8 cellular contexts compared by ENCODE assay signal in genomic region chr12:120495723-120496352, GRCh38. TPM values are rescaled to one million over a fixed set of nuclear protein-coding genes. Genes with fewer than 3 reads are reported as not detected.
DNase-seq lines count a peak whose midpoint lies in the region; ATAC-seq and TF ChIP-seq lines count a peak whose summit lies in the region.

Gene DYNLL1, plus strand, starts transcription at chr12:120496113. Its CDS starts 309 bp downstream, at chr12:120496422.

- H3K4me3 ChIP-seq in esophagus (ENCODE audit: low read depth in 1 of 2, low read length in 2 of 2) (peak within 1 kb of the TSS; percentile 77 to 93), muscle layer of colon (ENCODE audit: low read depth in 1 of 2, low read length in 2 of 2) (peak within 1 kb of the TSS; percentile 70 to 88)

- no peaks in the 10 kb centered on the region for H3K27me3 ChIP-seq in esophagus (ENCODE audit: control insufficient read depth in 1 of 2, insufficient read depth in 2 of 2, low read length in 2 of 2)
- no peaks in the 10 kb centered on the region for H3K27me3 ChIP-seq in muscle layer of colon (ENCODE audit: control insufficient read depth in 1 of 2, insufficient read depth in 2 of 2, low read length in 2 of 2)

- H3K36me3 ChIP-seq in esophagus (ENCODE audit: control insufficient read depth in 2 of 2, insufficient read depth in 2 of 2, low read length in 1 of 2) (peaks cover 5 to 7% of the 10 kb centered on the region in 2 donors), muscle layer of colon (ENCODE audit: insufficient read depth, low read length) (peaks cover 31% of the 10 kb centered on the region)

- ATAC-seq in GM21717 (IDR thresholded peaks at IDR 0.05; ENCODE audit: unreplicated experiment): peak; percentile 92

- in situ Hi-C loops in KBM-7 (cut with MboI; ENCODE audit: low pct_unique_long_range_greater_than_20kb, low sequenced_read_pairs): no loop called here

- 0 to 1% methylated on average over 50 to 51 of the region's 51 CpGs for WGBS in esophagus, 2 donors

- H3K27ac Mint-ChIP-seq in activated T-cell treated with anti-CD3 and anti-CD28 coated beads, Interleukin-2, amount 50 U/mL, for 24 hours: peak within 1 kb of the TSS; percentile 95

- H3K27me3 Mint-ChIP-seq in activated T-cell treated with anti-CD3 and anti-CD28 coated beads, Interleukin-2, amount 50 U/mL, for 24 hours: no peaks in the 10 kb centered on the region

- DNase-seq in DMS153 treated with DMSO at 0.1 percent for 48 hours (lab: John Stamatoyannopoulos, UW; ENCODE audit: unreplicated experiment): peak; percentile 92
- DNase-seq in KBM-7: peak; percentile 97
- peak; percentile 99 for DNase-seq in activated T-cell treated with anti-CD3 and anti-CD28 coated beads, Interleukin-2, amount 50 U/mL, for 24 hours
- DNase-seq in stimulated activated CD8-positive, alpha-beta memory T cell treated with anti-CD3 and anti-CD28 coated beads, Interleukin-7, amount 100 ng/mL, for 24 hours (ENCODE audit: low read depth): peak; percentile 97

- H3K36me3 Mint-ChIP-seq in activated T-cell treated with anti-CD3 and anti-CD28 coated beads, Interleukin-2, amount 50 U/mL, for 24 hours (ENCODE audit: low read depth): peaks cover 40% of the 10 kb centered on the region

- peak within 1 kb of the TSS; percentile 23 for H3K9ac ChIP-seq in muscle layer of colon (ENCODE audit: low read length)

- H3K27ac ChIP-seq in esophagus (ENCODE audit: low read depth in 2 of 2, low read length in 1 of 2) (peak within 1 kb of the TSS; percentile 89 to 93), muscle layer of colon (ENCODE audit: low read depth, low read length) (peak within 1 kb of the TSS; percentile 92)

- peaks cover 0 to 3% of the 10 kb centered on the region in 2 donors for H3K4me1 ChIP-seq in esophagus (ENCODE audit: control insufficient read depth in 2 of 2, insufficient read depth in 2 of 2, low read length in 1 of 2)
- H3K4me1 ChIP-seq in muscle layer of colon (ENCODE audit: insufficient read depth, low read length): peaks cover 22% of the 10 kb centered on the region

- H3K9me3 Mint-ChIP-seq in activated T-cell treated with anti-CD3 and anti-CD28 coated beads, Interleukin-2, amount 50 U/mL, for 24 hours: no peaks in the 10 kb centered on the region

- peaks cover 30% of the 10 kb centered on the region for H3K4me1 Mint-ChIP-seq in activated T-cell treated with anti-CD3 and anti-CD28 coated beads, Interleukin-2, amount 50 U/mL, for 24 hours (ENCODE audit: low read depth)

- no peaks in the 10 kb centered on the region for H3K9me3 ChIP-seq in esophagus (ENCODE audit: control insufficient read depth in 2 of 2, insufficient read depth in 1 of 2, low read depth in 1 of 2, low read length in 1 of 2)
- H3K9me3 ChIP-seq in muscle layer of colon (ENCODE audit: low read length): no peaks in the 10 kb centered on the region

- peak within 1 kb of the TSS; percentile 89 for H3K4me3 Mint-ChIP-seq in activated T-cell treated with anti-CD3 and anti-CD28 coated beads, Interleukin-2, amount 50 U/mL, for 24 hours

TF ChIP-seq in PFSK-1, 5 proteins besides CTCF, POLR2A, EP300 and RAD21:
- no peak for TF ChIP-seq FOXP2 (optimal IDR thresholded peaks at IDR 0.05; ENCODE audit: borderline replicate concordance, extremely low read depth, extremely low read length, insufficient read depth)
- peak; percentile 98 for TF ChIP-seq POLR2AphosphoS5 (IDR thresholded peaks at IDR 0.05; ENCODE audit: low read depth, low read length)
- TF ChIP-seq TAF1 (IDR thresholded peaks at IDR 0.05; ENCODE audit: borderline replicate concordance, insufficient read depth, low read length): peak; percentile 95
- peak in 1 of 2 experiments; percentile 83; a peak in 2 of 4 replicates for TF ChIP-seq REST (IDR thresholded peaks at IDR 0.05; ENCODE audit: insufficient read depth in 1 of 2, low read depth in 2 of 2, low read length in 2 of 2)
- TF ChIP-seq SIN3A (IDR thresholded peaks at IDR 0.05; ENCODE audit: borderline replicate concordance, insufficient read depth, low read length): peak; percentile 94

RNA-seq across cellular contexts. Expression of gene DYNLL1, which starts in this region (rescaled TPM):
- 360 TPM for polyA plus RNA-seq in PFSK-1 (2012; ENCODE audit: insufficient read length, low read depth)
- 1,000 to 10,000 TPM; 1,023 to 1,071 TPM for polyA plus RNA-seq in esophagus

Comparison
In these comparisons a context has a peak if more than half of its experiments do, and no peak if none do; other contexts are left out.
1. Peak in every context shown above with its lines: DNase-seq, ATAC-seq, H3K4me3 ChIP-seq and H3K27ac ChIP-seq.